ENCODE assay signal across 21 cellular contexts in genomic region chr19:55315956-55316525, GRCh38. TPM values are rescaled to one million over a fixed set of nuclear protein-coding genes. Genes with fewer than 3 reads are reported as not detected.
"Had no signal": no experiment of that assay in that cellular context is flagged by ENCODE, and none has a peak within 500 bp of the region (broad histone marks: within the 10 kb centered on the region; RNA-seq: fewer than 3 reads in every experiment).

No MANE protein-coding gene starts in this region.

- H3K4me3 Mint-ChIP-seq: naive thymus-derived CD4-positive, alpha-beta T cell; nephron progenitor cell had no signal

- H3K4me3 ChIP-seq: esophagus squamous epithelium, hepatocyte, pancreas, smooth muscle cell had no signal

- H3K36me3 ChIP-seq: esophagus squamous epithelium, pancreas had no signal

- H3K79me2 ChIP-seq: hepatocyte had no signal

- H3K27me3 Mint-ChIP-seq: naive thymus-derived CD4-positive, alpha-beta T cell; progenitor cell of endocrine pancreas had no signal

- H3K9me3 ChIP-seq: esophagus squamous epithelium, pancreas had no signal

- ATAC-seq: left lobe of liver; naive thymus-derived CD4-positive, alpha-beta T cell; pancreas; right cardiac atrium had no signal

- H2AFZ ChIP-seq: hepatocyte had no signal

- H3K36me3 Mint-ChIP-seq: naive thymus-derived CD4-positive, alpha-beta T cell had no signal

- DNase-seq: effector memory CD4-positive, alpha-beta T cell; esophagus squamous epithelium; foreskin fibroblast; kidney glomerular epithelial cell; mammary epithelial cell; naive thymus-derived CD4-positive, alpha-beta T cell; nephron progenitor cell; nucleus accumbens; pancreas; right cardiac atrium; stimulated activated CD4-positive, alpha-beta T cell treated with anti-CD3 and anti-CD28 coated beads, Interleukin-2, amount 100 ng/mL, for 48 hours; stimulated activated naive CD4-positive, alpha-beta T cell treated with Interleukin-2 at 50 U/mL for 16 hours; trophoblast cell had no signal

- H3K4me1 ChIP-seq: esophagus squamous epithelium, pancreas had no signal

- H3K9me3 Mint-ChIP-seq: naive thymus-derived CD4-positive, alpha-beta T cell; nephron progenitor cell had no signal

- H3K4me2 ChIP-seq: hepatocyte, smooth muscle cell had no signal

- H3K27me3 ChIP-seq: hepatocyte, pancreas had no signal

- H3K27ac Mint-ChIP-seq: naive thymus-derived CD4-positive, alpha-beta T cell; nephron progenitor cell; progenitor cell of endocrine pancreas had no signal

- H3K27ac ChIP-seq: epithelial cell of prostate, esophagus squamous epithelium, hepatocyte, pancreas had no signal

RNA-seq across cellular contexts. Expression of gene TMEM150B, which starts 9.1 kb away (rescaled TPM):
- total RNA-seq: mammary epithelial cell, progenitor cell of endocrine pancreas, smooth muscle cell had no signal
- polyA plus RNA-seq: mammary epithelial cell; naive thymus-derived CD4-positive, alpha-beta T cell; smooth muscle cell had no signal

RNA-seq across cellular contexts. Expression of gene BRSK1, which starts 32.2 kb away (rescaled TPM):
- polyA plus RNA-seq: naive thymus-derived CD4-positive, alpha-beta T cell had no signal

RNA-seq across cellular contexts. Expression of gene COX6B2, which starts 38.5 kb away (rescaled TPM):
- total RNA-seq: left lobe of liver, mesenteric fat pad, mononuclear cell, progenitor cell of endocrine pancreas, right cardiac atrium, urinary bladder had no signal
- polyA plus RNA-seq: naive thymus-derived CD4-positive, alpha-beta T cell; right cardiac atrium had no signal
